8 cellular contexts compared by ENCODE assay signal in the genomic region with DNA sequence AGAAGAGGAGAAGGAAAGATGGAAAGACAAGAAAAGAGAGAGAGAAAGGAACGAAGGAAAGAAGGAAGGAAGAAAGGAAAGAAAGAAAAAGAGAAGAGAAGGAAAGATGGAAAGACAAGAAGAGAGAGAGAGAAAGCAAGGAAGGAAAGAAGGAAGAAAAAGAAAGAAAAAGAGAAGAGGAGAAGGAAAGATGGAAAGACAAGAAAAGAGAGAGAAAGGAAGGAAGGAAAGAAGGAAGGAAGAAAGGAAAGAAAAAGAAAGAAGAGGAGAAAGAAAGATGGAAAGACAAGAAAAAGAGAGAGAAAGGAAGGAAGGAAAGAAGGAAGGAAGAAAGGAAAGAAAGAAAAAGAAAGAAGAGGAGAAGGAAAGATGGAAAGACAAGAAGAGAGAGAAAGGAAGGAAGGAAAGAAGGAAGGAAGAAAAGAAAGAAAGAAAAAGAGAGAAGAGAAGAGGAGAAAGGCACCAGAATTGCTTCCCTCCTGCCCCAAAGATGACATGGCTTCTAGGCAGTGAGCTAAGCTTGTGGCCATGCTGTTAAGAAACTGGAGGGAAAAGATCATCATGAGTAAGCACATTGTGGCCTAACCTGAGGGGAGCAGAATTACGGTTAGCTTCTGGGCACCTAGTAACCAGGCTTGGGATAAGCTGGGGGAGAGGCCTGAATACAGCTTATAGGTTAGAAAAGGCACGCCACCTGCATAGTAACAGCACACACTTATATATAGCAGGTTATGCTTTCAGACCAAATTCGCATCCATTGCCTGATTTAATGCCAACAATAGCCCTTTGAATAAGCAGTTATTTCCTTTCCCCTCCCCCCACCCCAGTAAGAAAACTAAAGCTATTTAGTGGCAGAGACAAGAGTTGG. TPM values are rescaled to one million over a fixed set of nuclear protein-coding genes. Genes with fewer than 3 reads are reported as not detected.
A peak's percentile ranks its signal among the peaks of the same experiment; 100 is the strongest.
DNase-seq lines count a peak whose midpoint lies in the region; ATAC-seq and TF ChIP-seq lines count a peak whose summit lies in the region.

No MANE protein-coding gene starts in this region.

- in situ Hi-C loops in Caki2 (cut with HindIII; ENCODE audit: low pct_unique_long_range_greater_than_20kb, low sequenced_read_pairs): no loop called here

- H3K27ac Mint-ChIP-seq in activated CD8-positive, alpha-beta T cell treated with anti-CD3 and anti-CD28 coated beads for 36 hours: peak overlapping the region; percentile 44

- H3K9ac ChIP-seq in KMS-11: peak overlapping the region; percentile 38; the same call in 1 of the 2 replicates

- peaks cover 11% of the 10 kb centered on the region; the same call in 1 of the 2 replicates for H3K79me2 ChIP-seq in KMS-11 (ENCODE audit: insufficient read depth, low read depth)

- no peaks in the 10 kb centered on the region for H3K27me3 Mint-ChIP-seq in activated CD8-positive, alpha-beta T cell treated with anti-CD3 and anti-CD28 coated beads for 36 hours

- POLR2A ChIA-PET in activated CD8-positive, alpha-beta T cell treated with anti-CD3 and anti-CD28 coated beads for 36 hours (lab: Charles Lee): interaction anchor here (0.6 to 1.8 kb wide), 4 partner anchors 35 to 84 kb away, joined by 3 to 7 read pairs (median 4); a partner anchor contains a TSS

- CTCF ChIA-PET in activated CD8-positive, alpha-beta T cell treated with anti-CD3 and anti-CD28 coated beads for 36 hours (lab: Charles Lee): interaction anchor here (0.6 to 1.7 kb wide), 4 partner anchors 35 to 903 kb away, joined by 3 to 6 read pairs (median 4); no protein-coding TSS in a partner anchor

- H2AFZ ChIP-seq in KMS-11 (ENCODE audit: low read depth): no peak overlapping the region

- peak overlapping the region; percentile 86 for H3K27ac ChIP-seq in KMS-11

- H3K4me3 Mint-ChIP-seq in activated CD8-positive, alpha-beta T cell treated with anti-CD3 and anti-CD28 coated beads for 36 hours: peak overlapping the region; percentile 55

- H3K36me3 Mint-ChIP-seq in activated CD8-positive, alpha-beta T cell treated with anti-CD3 and anti-CD28 coated beads for 36 hours (ENCODE audit: low read depth): peaks cover 15% of the 10 kb centered on the region

- no peaks in the 10 kb centered on the region for H3K27me3 ChIP-seq in KMS-11 (ENCODE audit: insufficient read depth, low read depth)

- H3K36me3 ChIP-seq in KMS-11 (ENCODE audit: insufficient read depth): no peaks in the 10 kb centered on the region

- intact Hi-C loops in activated CD8-positive, alpha-beta T cell treated with anti-CD3 and anti-CD28 coated beads for 36 hours (cut with micrococcal nuclease): loop anchor here (5.0 kb wide), 1 partner anchor 36 kb away; no protein-coding TSS in a partner anchor

- H3K9me3 Mint-ChIP-seq in activated CD8-positive, alpha-beta T cell treated with anti-CD3 and anti-CD28 coated beads for 36 hours: no peaks in the 10 kb centered on the region

- DNase-seq in Caki2 (ENCODE audit: low read depth) (peak; percentile 52), kidney glomerular epithelial cell (lab: John Stamatoyannopoulos, UW) (peak; percentile 11)
- peak; percentile 55 for DNase-seq in activated CD8-positive, alpha-beta T cell treated with anti-CD3 and anti-CD28 coated beads for 36 hours

- H3K4me3 ChIP-seq in KMS-11 (IDR thresholded peaks at IDR 0.05; ENCODE audit: insufficient read depth, low read depth, low read length): no peak overlapping the region

- H4K20me1 ChIP-seq in KMS-11 (ENCODE audit: insufficient read depth): no peaks in the 10 kb centered on the region

- peaks cover 45% of the 10 kb centered on the region for H3K4me1 Mint-ChIP-seq in activated CD8-positive, alpha-beta T cell treated with anti-CD3 and anti-CD28 coated beads for 36 hours (ENCODE audit: low read depth)

- ATAC-seq in activated CD8-positive, alpha-beta T cell treated with anti-CD3 and anti-CD28 coated beads for 36 hours: peak; percentile 48
- ATAC-seq in HG03565 (IDR thresholded peaks at IDR 0.05; ENCODE audit: unreplicated experiment) (no peak), HG03439 (IDR thresholded peaks at IDR 0.05; ENCODE audit: unreplicated experiment) (no peak), HG03039 (IDR thresholded peaks at IDR 0.05; ENCODE audit: unreplicated experiment) (no peak), HG02571 (IDR thresholded peaks at IDR 0.05; ENCODE audit: unreplicated experiment) (no peak)

- H3K4me1 ChIP-seq in KMS-11 (ENCODE audit: low read depth, poor library complexity, severe bottlenecking): peaks cover 43% of the 10 kb centered on the region

- no peak for TF ChIP-seq CTCF in KMS-11 (conservative IDR thresholded peaks at IDR 0.05; ENCODE audit: low read depth, low read length)
- peak; percentile 56 for TF ChIP-seq CTCF in activated CD8-positive, alpha-beta T cell treated with anti-CD3 and anti-CD28 coated beads for 36 hours (IDR thresholded peaks at IDR 0.05)

- peak overlapping the region; percentile 69 for H3K4me2 ChIP-seq in KMS-11

RNA-seq across cellular contexts. Expression of a gene that starts 2.3 kb away (rescaled TPM):
- total RNA-seq in Caki2 (2014; rRNA removed; shearing (Covaris generic); ENCODE audit: low replicate concordance): 44.7 and 54.0 TPM in 2 replicates
- 10 to 100 TPM; 10.7 to 11.7 TPM for total RNA-seq in activated CD8-positive, alpha-beta T cell treated with anti-CD3 and anti-CD28 coated beads for 36 hours

RNA-seq across cellular contexts. Expression of a gene that starts 49.3 kb away (rescaled TPM):
- 12.3 and 17.1 TPM in 2 replicates for total RNA-seq in Caki2 (2014; rRNA removed; shearing (Covaris generic); ENCODE audit: low replicate concordance)
- 10 to 100 TPM; 17.2 to 18.8 TPM for total RNA-seq in activated CD8-positive, alpha-beta T cell treated with anti-CD3 and anti-CD28 coated beads for 36 hours
